In the genomic region with DNA sequence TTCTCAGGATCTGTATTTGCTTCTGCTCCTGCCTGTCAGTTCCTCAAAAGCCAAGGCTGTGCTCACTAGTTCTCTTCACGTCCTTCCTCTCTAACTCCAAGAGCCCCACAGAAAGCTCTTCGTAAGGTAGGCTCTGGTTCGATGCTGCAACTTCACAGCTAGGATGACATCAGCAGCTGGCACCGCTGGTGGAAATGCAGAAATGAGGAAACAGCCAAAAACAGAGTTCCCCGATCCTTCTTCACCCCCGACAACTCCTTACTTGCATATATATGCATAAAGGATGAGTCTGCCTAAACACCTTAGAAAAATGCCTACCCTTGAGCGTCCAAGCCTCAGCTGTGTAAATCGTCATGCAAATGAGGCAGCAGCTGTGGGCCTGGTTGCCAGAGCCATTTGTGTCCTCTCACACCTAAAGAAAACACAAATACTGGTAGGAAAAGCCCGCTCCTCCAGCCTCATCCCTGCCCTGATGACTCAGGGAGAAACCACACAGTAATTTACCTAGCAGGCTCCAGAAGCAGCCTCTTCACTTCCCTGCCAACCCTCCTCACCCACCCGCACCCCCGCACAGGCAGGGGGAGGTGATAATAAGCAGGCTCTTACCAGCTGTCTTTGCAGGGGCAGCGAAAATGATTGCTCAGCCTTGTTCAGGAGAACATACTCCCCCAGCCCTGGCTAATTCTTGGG, we compare ENCODE assay signal across 9 cellular contexts. TPM values are rescaled to one million over a fixed set of nuclear protein-coding genes. Genes with fewer than 3 reads are reported as not detected.
A peak's percentile ranks its signal among the peaks of the same experiment; 100 is the strongest.
DNase-seq lines count a peak whose midpoint lies in the region; ATAC-seq and TF ChIP-seq lines count a peak whose summit lies in the region.
"Had no signal": no experiment of that assay in that cellular context is flagged by ENCODE, and none has a peak within 500 bp of the region (broad histone marks: within the 10 kb centered on the region; RNA-seq: fewer than 3 reads in every experiment).

No MANE protein-coding gene starts in this region.

- H3K27ac ChIP-seq in RWPE2 (ENCODE audit: poor library complexity, severe bottlenecking) = no peak overlapping the region
- H3K27ac ChIP-seq: C4-2B had no signal

- no peaks in the 10 kb centered on the region for H3K36me3 ChIP-seq in RWPE2 (ENCODE audit: low read depth)

- ATAC-seq in GM19395 (IDR thresholded peaks at IDR 0.05; ENCODE audit: unreplicated experiment) (peak; percentile 57), RWPE2 (ENCODE audit: low read depth) (peak; percentile 68), GM19328 (IDR thresholded peaks at IDR 0.05; ENCODE audit: unreplicated experiment) (no peak)

- H3K4me1 ChIP-seq in RWPE2 (ENCODE audit: insufficient read depth, poor library complexity, severe bottlenecking) = no peaks in the 10 kb centered on the region

- intact Hi-C loops in posterior vena cava (cut with DNase I) = no loop called here

- TF ChIP-seq CTCF in RWPE2 (IDR thresholded peaks at IDR 0.05; ENCODE audit: poor library complexity, severe bottlenecking) = no peak

- no peaks in the 10 kb centered on the region for H3K27me3 ChIP-seq in RWPE2 (ENCODE audit: insufficient read depth, poor library complexity, severe bottlenecking)

- H3K9me3 ChIP-seq in RWPE2 (ENCODE audit: severe bottlenecking) = no peaks in the 10 kb centered on the region

- H3K4me3 ChIP-seq in RWPE2 (ENCODE audit: severe bottlenecking) = no peak overlapping the region

- peak; percentile 96 for DNase-seq in A172 (ENCODE audit: low spot score)
- DNase-seq in NAMALWA (ENCODE audit: low spot score) = peak; percentile 64
- DNase-seq in RWPE2 (ENCODE audit: low spot score) = no peak
- DNase-seq in fibroblast of peridontal ligament (ENCODE audit: extremely low read depth) = peak; percentile 56
- DNase-seq in nucleus accumbens (lab: John Stamatoyannopoulos, UW) = peak in 43 of 56 donors; percentile 7 to 74 (median 37)
- DNase-seq in posterior vena cava (ENCODE audit: low spot score) = no peak

RNA-seq across cellular contexts. Expression of a gene that starts 28.2 kb away (rescaled TPM):
- 1.6 and 2.1 TPM in 2 replicates for total RNA-seq in A172 (2014; rRNA removed; shearing (Covaris generic))
- total RNA-seq in posterior vena cava = 10 to 100 TPM; 10.8 to 20.1 TPM

Comparison
In these comparisons a context has a peak if more than half of its experiments do, and no peak if none do; other contexts are left out.
1. DNase-seq: peak in A172 (single experiment), NAMALWA (single experiment), fibroblast of peridontal ligament (single experiment) and nucleus accumbens (43 of 56); none in RWPE2 (single experiment) and posterior vena cava (single experiment).